ENCODE assay signal across 9 cellular contexts in the genomic region with DNA sequence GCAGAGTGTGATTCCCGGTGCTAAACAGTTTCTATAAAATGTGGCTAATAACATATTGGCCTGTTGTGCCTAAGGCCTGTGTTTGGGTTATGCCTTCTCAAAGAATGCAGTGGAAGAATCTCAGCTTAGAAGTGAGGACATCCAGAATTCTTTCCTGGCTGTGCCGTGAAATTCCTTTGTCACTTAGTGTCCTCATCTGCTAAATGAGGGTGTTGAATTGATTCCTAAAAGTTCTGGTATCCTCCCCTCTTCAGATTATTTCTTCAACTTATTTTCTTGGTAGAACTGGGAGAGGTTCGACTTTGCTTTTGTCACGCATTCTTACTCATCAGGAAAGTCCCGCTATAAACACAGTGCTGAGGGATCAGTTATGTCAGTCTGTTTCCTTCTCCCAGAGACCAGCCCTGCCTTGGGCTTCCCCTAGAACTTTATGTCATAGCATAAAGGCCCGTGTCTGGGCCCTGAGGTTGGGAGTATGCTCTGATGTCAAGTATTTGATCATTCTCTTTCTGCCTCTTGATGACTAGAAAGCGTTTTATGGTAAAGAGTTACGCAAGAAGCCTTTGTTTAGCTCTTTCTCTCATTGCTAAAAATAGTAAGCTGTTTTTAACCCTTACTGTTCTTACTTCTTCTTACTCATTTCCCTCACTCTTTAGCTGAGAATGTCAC. TPM values are rescaled to one million over a fixed set of nuclear protein-coding genes. Genes with fewer than 3 reads are reported as not detected.
DNase-seq lines count a peak whose midpoint lies in the region; ATAC-seq and TF ChIP-seq lines count a peak whose summit lies in the region.
"Had no signal": no experiment of that assay in that cellular context is flagged by ENCODE, and none has a peak within 500 bp of the region (broad histone marks: within the 10 kb centered on the region; RNA-seq: fewer than 3 reads in every experiment).

No MANE protein-coding gene starts in this region.

- no peak overlapping the region for H4K12ac ChIP-seq in trophoblast cell (ENCODE audit: low read depth, low read length)

- H3K27me3 ChIP-seq in trophoblast cell (ENCODE audit: insufficient read depth, low read length), result no peaks in the 10 kb centered on the region
- H3K27me3 ChIP-seq: right lobe of liver had no signal

- peaks cover 28 to 35% (median 29%) of the 10 kb centered on the region in 3 donors for H3K4me1 Mint-ChIP-seq in IgD-negative memory B cell

- H3K27ac Mint-ChIP-seq in IgD-negative memory B cell, result peak overlapping the region; percentile 52 to 80 (median 68)

- intact Hi-C loops in head of caudate nucleus (cut with DNase I), result no loop called here

- TF ChIP-seq CTCF in GM13977 (IDR thresholded peaks at IDR 0.05; ENCODE audit: extremely low read depth, insufficient read depth, missing control alignments), result no peak

- H2BK12ac ChIP-seq in trophoblast cell (ENCODE audit: low read length), result no peak overlapping the region

- no peak overlapping the region for H3K18ac ChIP-seq in trophoblast cell (ENCODE audit: low read length)

- no CpG with 5 or more reads among the region's 8 CpGs for WGBS in trophoblast cell (ENCODE audit: extremely low coverage, insufficient coverage, insufficient read length)

- no peak overlapping the region for H3K4me2 ChIP-seq in trophoblast cell (ENCODE audit: low read length)

- no peak overlapping the region for H2AK5ac ChIP-seq in trophoblast cell (ENCODE audit: low read length)

- no peak overlapping the region for H3K4ac ChIP-seq in trophoblast cell (ENCODE audit: low read depth, low read length)

- peaks cover 7 to 22% of the 10 kb centered on the region in 2 experiments for H3K36me3 ChIP-seq in trophoblast cell (ENCODE audit: control insufficient read depth in 1 of 2, insufficient read depth in 2 of 2, low read length in 2 of 2)

- no peak overlapping the region for H2AFZ ChIP-seq in trophoblast cell (ENCODE audit: insufficient read depth, low read length, poor library complexity)

- H3K14ac ChIP-seq in trophoblast cell (ENCODE audit: low read length), result no peak overlapping the region

- peaks cover 6% of the 10 kb centered on the region for H3K36me3 Mint-ChIP-seq in IgD-negative memory B cell

- no peak overlapping the region for H4K8ac ChIP-seq in trophoblast cell (ENCODE audit: low read depth, low read length)

- no peak overlapping the region for H4K91ac ChIP-seq in trophoblast cell (ENCODE audit: low read depth, low read length)

- no peak overlapping the region for H2BK5ac ChIP-seq in trophoblast cell (ENCODE audit: low read depth, low read length, poor library complexity)

- in situ Hi-C loops in GM13977 (cut with MboI; ENCODE audit: low pct_unique_long_range_greater_than_20kb, low sequenced_read_pairs, unreplicated experiment), result no loop called here

- no peaks in the 10 kb centered on the region for H3K79me2 ChIP-seq in trophoblast cell (ENCODE audit: control insufficient read depth, insufficient read depth, low read length, poor library complexity)

- no peak overlapping the region for H3K4me3 ChIP-seq in trophoblast cell (ENCODE audit: low read depth, low read length)
- H3K4me3 ChIP-seq: right lobe of liver had no signal

- H3K27ac ChIP-seq in trophoblast cell (ENCODE audit: low read depth, low read length), result peak overlapping the region; percentile 7
- H3K27ac ChIP-seq: right lobe of liver had no signal

- H3K9me3 Mint-ChIP-seq in IgD-negative memory B cell, result no peaks in the 10 kb centered on the region

- peak overlapping the region in 1 of 4 donors; percentile 63 for H3K4me3 Mint-ChIP-seq in IgD-negative memory B cell

- no peaks in the 10 kb centered on the region for H3K9me3 ChIP-seq in trophoblast cell (ENCODE audit: insufficient read depth, low read depth, low read length)
- H3K9me3 ChIP-seq: right lobe of liver had no signal

- H3K9ac ChIP-seq in trophoblast cell (ENCODE audit: low read length), result no peak overlapping the region

- H3K4me1 ChIP-seq in trophoblast cell (ENCODE audit: control insufficient read depth in 1 of 2, insufficient read depth in 2 of 2, low read length in 2 of 2), result peaks cover 0 to 2% of the 10 kb centered on the region in 2 experiments

- peak; percentile 43 for ATAC-seq in GM21576 (IDR thresholded peaks at IDR 0.05; ENCODE audit: unreplicated experiment)

- no peak overlapping the region for H2BK120ac ChIP-seq in trophoblast cell (ENCODE audit: insufficient read depth, low read length, poor library complexity)

- no peak overlapping the region for H3K23ac ChIP-seq in trophoblast cell (ENCODE audit: low read length)

- H3K79me1 ChIP-seq in trophoblast cell (ENCODE audit: low read length), result peaks cover 2% of the 10 kb centered on the region

- peak; percentile 68 for DNase-seq in GM13977 (ENCODE audit: low spot score)
- peak; percentile 33 for DNase-seq in brain pericyte (ENCODE audit: low read depth, low spot score)
- DNase-seq in trophoblast cell, result peak; percentile 73 to 79
- no peak for DNase-seq in head of caudate nucleus
- DNase-seq in iPS-NIHi7 (ENCODE audit: extremely low spot score), result no peak
- no peak for DNase-seq in iPS-NIHi11 (ENCODE audit: low spot score)
- DNase-seq: right lobe of liver had no signal

- H3K27me3 Mint-ChIP-seq in IgD-negative memory B cell, result no peaks in the 10 kb centered on the region

RNA-seq across cellular contexts. Expression of a gene that starts 29.5 kb away (rescaled TPM):
- polyA plus RNA-seq in IgD-negative memory B cell, result 19.3 TPM
- 37.1 and 37.8 TPM in 2 replicates for polyA plus RNA-seq in trophoblast cell (2013)

Comparison
In these comparisons a context has a peak if more than half of its experiments do, and no peak if none do; other contexts are left out.
1. DNase-seq: peak in GM13977 (single experiment), brain pericyte (single experiment) and trophoblast cell (2 of 2); none in head of caudate nucleus (0 of 42), iPS-NIHi7 (single experiment) and iPS-NIHi11 (single experiment).